ENCODE assay signal across 10 cellular contexts in the genomic region with DNA sequence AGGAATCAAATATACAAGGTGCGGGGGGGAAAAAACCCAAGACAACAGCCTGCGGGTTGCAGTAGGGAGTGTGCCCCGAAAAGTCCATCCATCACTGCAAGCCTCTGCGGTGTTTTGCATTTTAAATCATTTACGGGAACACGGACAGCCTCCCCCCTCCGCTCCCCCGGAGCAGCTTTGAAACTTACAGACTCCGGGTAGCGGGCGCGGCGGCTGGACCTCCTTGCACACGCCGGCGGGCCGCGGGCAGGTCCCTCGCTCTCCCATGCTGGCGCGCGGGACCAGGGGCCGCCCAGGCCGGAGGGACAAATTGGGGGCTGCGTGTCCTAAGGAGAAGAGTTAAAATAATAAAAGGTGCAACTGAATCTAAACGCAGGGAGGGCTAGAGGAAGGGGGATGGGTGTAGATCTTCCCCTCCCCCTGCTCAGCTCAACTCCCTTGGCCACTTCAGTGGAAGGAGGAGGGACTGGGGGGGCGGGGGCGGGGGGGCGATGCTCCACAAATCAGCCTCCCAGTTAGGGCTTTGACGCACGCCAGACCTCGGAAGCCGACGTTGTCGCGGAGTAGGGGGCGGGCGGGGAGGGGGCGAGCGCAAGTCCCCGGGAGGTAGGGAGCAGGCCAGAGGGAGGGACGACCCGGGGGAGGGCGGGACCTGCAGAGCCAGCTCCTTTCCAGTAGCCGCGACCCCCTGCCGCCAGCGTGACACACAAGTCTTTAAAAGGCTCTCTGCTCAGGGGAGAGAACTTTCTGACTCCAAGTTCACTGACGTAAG. TPM values are rescaled to one million over a fixed set of nuclear protein-coding genes. Genes with fewer than 3 reads are reported as not detected.
A peak's percentile ranks its signal among the peaks of the same experiment; 100 is the strongest.
DNase-seq lines count a peak whose midpoint lies in the region; FAIRE-seq and TF ChIP-seq lines count a peak whose summit lies in the region.
"Had no signal": no experiment of that assay in that cellular context is flagged by ENCODE, and none has a peak within 500 bp of the region (broad histone marks: within the 10 kb centered on the region; RNA-seq: fewer than 3 reads in every experiment).

A gene (minus strand): TSS at position 349 of the 772 bp plus-strand sequence. CDS start 1,090 bp downstream, outside the sequence.

- intact Hi-C loops in transverse colon (cut with DNase I; ENCODE audit: low total_unique reads): loop anchor here (10.0 kb wide), 2 partner anchors 60 to 120 kb away; no protein-coding TSS in a partner anchor

- no peaks in the 10 kb centered on the region for H4K20me1 ChIP-seq in H1 (replicated peaks in 1 of 2; ENCODE audit: control insufficient read depth in 1 of 2, insufficient read depth in 2 of 2, low read length in 2 of 2)

- TF ChIP-seq RAD21 in H1 (IDR thresholded peaks at IDR 0.05 in 1 of 2, conservative IDR thresholded peaks at IDR 0.05 in 1 of 2; ENCODE audit: low read depth in 2 of 2, low read length in 2 of 2): no peak

- H3K23ac ChIP-seq in H1 (ENCODE audit: insufficient read length): no peak within 1 kb of the TSS
- no peak within 1 kb of the TSS for H3K23ac ChIP-seq in mesenchymal stem cell (ENCODE audit: low read length in 2 of 2)

- no peak within 1 kb of the TSS for H3K4ac ChIP-seq in H1 (replicated peaks; ENCODE audit: insufficient read length, low read depth, low read length)
- no peak within 1 kb of the TSS for H3K4ac ChIP-seq in mesenchymal stem cell (ENCODE audit: low read depth in 1 of 2, low read length in 2 of 2)

- TF ChIP-seq EP300 in H1 (IDR thresholded peaks at IDR 0.05; ENCODE audit: borderline replicate concordance in 1 of 2, low read depth in 2 of 2, low read length in 2 of 2): no peak
- no peak for TF ChIP-seq EP300 in transverse colon (IDR thresholded peaks at IDR 0.05; ENCODE audit: low read depth)

- H3K27me3 ChIP-seq in H1 (replicated peaks in 1 of 4; ENCODE audit: control insufficient read depth in 3 of 4, extremely low read depth in 1 of 4, insufficient read depth in 3 of 4, low read length in 3 of 4) (peaks cover 0 to 9% (median 2%) of the 10 kb centered on the region in 4 experiments; a peak in 3 of 7 replicates), mesenchymal stem cell (ENCODE audit: control insufficient read depth in 1 of 2, insufficient read depth in 1 of 2, low read length in 2 of 2) (no peaks in the 10 kb centered on the region), transverse colon (peaks cover 12% of the 10 kb centered on the region)

- peak; percentile 49 for DNase-seq in ELR (ENCODE audit: low read depth)
- DNase-seq in NCI-H524 treated with DMSO at 0.1 percent for 48 hours (lab: John Stamatoyannopoulos, UW): peak; percentile 44
- DNase-seq in H1 (ENCODE audit: low read depth in 1 of 2, low spot score in 2 of 2): peak; percentile 53 to 75
- peak; percentile 2 for DNase-seq in mesenchymal stem cell
- peak; percentile 36 for DNase-seq in transverse colon
- DNase-seq in NCI-H128 (lab: John Stamatoyannopoulos, UW; ENCODE audit: unreplicated experiment): no peak
- no peak for DNase-seq in NCI-H1436 treated with DMSO at 0.1 percent for 48 hours (lab: John Stamatoyannopoulos, UW)
- no peak for DNase-seq in CD1c-positive myeloid dendritic cell (ENCODE audit: extremely low spot score)

- no peak within 1 kb of the TSS for H3K56ac ChIP-seq in H1 (replicated peaks; ENCODE audit: insufficient read length, low read depth, low read length)

- H2BK5ac ChIP-seq in H1 (ENCODE audit: low read depth, low read length) (no peak within 1 kb of the TSS), mesenchymal stem cell (ENCODE audit: low read depth, low read length, poor library complexity, severe bottlenecking) (peak within 1 kb of the TSS; percentile 99)

- H3K18ac ChIP-seq in H1 (ENCODE audit: extremely low read depth, low read length) (no peak within 1 kb of the TSS), mesenchymal stem cell (ENCODE audit: low read depth in 1 of 2, low read length in 2 of 2) (no peak within 1 kb of the TSS)

- CTCF ChIA-PET in H1 (lab: Charles Lee; ENCODE audit: partially characterized antibody): interaction anchor here (1.3 kb wide), 2 partner anchors 213 to 215 kb away, joined by 4 to 5 read pairs; no protein-coding TSS in a partner anchor

- peaks cover 0 to 6% (median 0%) of the 10 kb centered on the region in 4 experiments; a peak in 1 of 7 replicates for H3K4me1 ChIP-seq in H1 (replicated peaks in 1 of 4; ENCODE audit: control insufficient read depth in 3 of 4, insufficient read depth in 4 of 4, low read length in 3 of 4)
- peaks cover 4% of the 10 kb centered on the region for H3K4me1 ChIP-seq in mesenchymal stem cell (ENCODE audit: control insufficient read depth, insufficient read depth, low read depth, low read length)
- peaks cover 0 to 15% (median 5%) of the 10 kb centered on the region in 4 donors for H3K4me1 ChIP-seq in transverse colon

- H3K79me2 ChIP-seq in H1 (ENCODE audit: control insufficient read depth in 1 of 2, insufficient read depth in 2 of 2, low read length in 2 of 2): no peaks in the 10 kb centered on the region

- H3K9me3 ChIP-seq in H1 (ENCODE audit: insufficient read depth in 2 of 2, low read depth in 1 of 2, low read length in 1 of 2) (no peaks in the 10 kb centered on the region), mesenchymal stem cell (ENCODE audit: control insufficient read depth, low read length) (no peaks in the 10 kb centered on the region), transverse colon (no peaks in the 10 kb centered on the region)
- H3K9me3 ChIP-seq: neutrophil had no signal

- H2AK5ac ChIP-seq in H1 (ENCODE audit: low read depth, low read length): no peak within 1 kb of the TSS
- H2AK5ac ChIP-seq in mesenchymal stem cell (ENCODE audit: low read length, severe bottlenecking): peak within 1 kb of the TSS; percentile 69

- H3K9ac ChIP-seq in H1 (replicated peaks in 1 of 4; ENCODE audit: extremely low read depth in 1 of 4, low read depth in 3 of 4, low read length in 3 of 4) (peak within 1 kb of the TSS in 1 of 4 experiments; percentile 61; a peak in 1 of 7 replicates), mesenchymal stem cell (ENCODE audit: low read length) (peak within 1 kb of the TSS; percentile 77)

- H2BK12ac ChIP-seq in H1 (ENCODE audit: low read depth, low read length): no peak within 1 kb of the TSS
- no peak within 1 kb of the TSS for H2BK12ac ChIP-seq in mesenchymal stem cell (ENCODE audit: low read length in 2 of 2)

- TF ChIP-seq CTCF in H1 (IDR thresholded peaks at IDR 0.05; ENCODE audit: control extremely low read depth in 1 of 3, insufficient read depth in 1 of 3, low read depth in 1 of 3, low read length in 3 of 3) (no peak), transverse colon (IDR thresholded peaks at IDR 0.05) (no peak)

- no peaks in the 10 kb centered on the region for H3K23me2 ChIP-seq in H1 (ENCODE audit: low read depth, low read length)

- no peaks in the 10 kb centered on the region for H3K79me1 ChIP-seq in H1 (ENCODE audit: low read depth, low read length)
- no peaks in the 10 kb centered on the region for H3K79me1 ChIP-seq in mesenchymal stem cell (replicated peaks; ENCODE audit: low read length, poor library complexity, severe bottlenecking)

- H2BK120ac ChIP-seq in H1 (replicated peaks; ENCODE audit: low read depth, low read length) (no peak within 1 kb of the TSS), mesenchymal stem cell (ENCODE audit: low read depth, low read length) (no peak within 1 kb of the TSS)

- no peak within 1 kb of the TSS for H2BK15ac ChIP-seq in H1 (ENCODE audit: low read length)
- no peak within 1 kb of the TSS for H2BK15ac ChIP-seq in mesenchymal stem cell (ENCODE audit: low read depth, poor library complexity, severe bottlenecking)

- H2AFZ ChIP-seq in H1 (ENCODE audit: low read length) (peak within 1 kb of the TSS; percentile 59; the same call in 1 of the 2 replicates), mesenchymal stem cell (ENCODE audit: low read depth, low read length) (no peak within 1 kb of the TSS)

- H4K5ac ChIP-seq in H1 (ENCODE audit: insufficient read length, low read depth, low read length): no peak within 1 kb of the TSS

- H3K27ac ChIP-seq in H1 (ENCODE audit: low read depth, low read length) (no peak within 1 kb of the TSS), mesenchymal stem cell (ENCODE audit: low read length, poor library complexity, severe bottlenecking) (peak within 1 kb of the TSS; percentile 70), transverse colon (peak within 1 kb of the TSS; percentile 76 to 89 (median 84))
- H3K27ac ChIP-seq: neutrophil had no signal

- H3K4me3 ChIP-seq in H1 (ENCODE audit: extremely low read depth in 1 of 4, insufficient read depth in 2 of 4, low read depth in 3 of 4, low read length in 4 of 4) (peak within 1 kb of the TSS; percentile 33 to 97 (median 62)), mesenchymal stem cell (ENCODE audit: insufficient read depth in 1 of 2, low read depth in 1 of 2, low read length in 2 of 2) (peak within 1 kb of the TSS; percentile 79 to 80), transverse colon (peak within 1 kb of the TSS; percentile 38 to 55 (median 47))

- no peaks in the 10 kb centered on the region for H3K36me3 ChIP-seq in H1 (ENCODE audit: control insufficient read depth in 2 of 4, insufficient read depth in 4 of 4, low read length in 3 of 4)
- H3K36me3 ChIP-seq in mesenchymal stem cell (ENCODE audit: control insufficient read depth in 1 of 2, insufficient read depth in 2 of 2, low read depth in 1 of 2, low read length in 2 of 2): no peaks in the 10 kb centered on the region
- H3K36me3 ChIP-seq in transverse colon: no peaks in the 10 kb centered on the region
- H3K36me3 ChIP-seq: neutrophil had no signal

- H3K4me2 ChIP-seq in H1 (ENCODE audit: insufficient read depth in 1 of 2, low read depth in 2 of 2, low read length in 2 of 2): peak within 1 kb of the TSS; percentile 53 to 76
- H3K4me2 ChIP-seq in mesenchymal stem cell (ENCODE audit: low read length, poor library complexity, severe bottlenecking): peak within 1 kb of the TSS; percentile 78

- in situ Hi-C loops in transverse colon (cut with MboI; ENCODE audit: low pct_ligation_motif_present in 1 of 4, low pct_unique_long_range_greater_than_20kb in 1 of 4, low sequenced_read_pairs in 3 of 4): no loop called here

- no peak within 1 kb of the TSS for H2BK20ac ChIP-seq in H1 (ENCODE audit: low read length)

- no peak for FAIRE-seq in H1 (lab: Jason Lieb, UNC)

- no peak for TF ChIP-seq POLR2A in H1 (IDR thresholded peaks at IDR 0.05; ENCODE audit: control extremely low read depth in 1 of 2, low read depth in 2 of 2, low read length in 2 of 2)
- TF ChIP-seq POLR2A in transverse colon (IDR thresholded peaks at IDR 0.05): no peak

- POLR2A ChIA-PET in H1 (lab: Charles Lee; ENCODE audit: partially characterized antibody): interaction anchor here (0.6 kb wide), 1 partner anchor 159 kb away, joined by 3 read pairs; no protein-coding TSS in a partner anchor

- H4K8ac ChIP-seq in H1 (ENCODE audit: extremely low read depth, insufficient read depth, low read length) (no peak within 1 kb of the TSS), mesenchymal stem cell (ENCODE audit: low read length) (no peak within 1 kb of the TSS)

- H4K91ac ChIP-seq in H1 (replicated peaks; ENCODE audit: insufficient read length, low read length): no peak within 1 kb of the TSS
- no peak within 1 kb of the TSS for H4K91ac ChIP-seq in mesenchymal stem cell (ENCODE audit: low read length)

- H3K14ac ChIP-seq in H1 (ENCODE audit: insufficient read length): no peak within 1 kb of the TSS
- H3K14ac ChIP-seq in mesenchymal stem cell (ENCODE audit: low read length in 2 of 2): peak within 1 kb of the TSS; percentile 57 to 71

- WGBS in H1 (ENCODE audit: extremely low coverage in 1 of 2, insufficient coverage in 1 of 2, insufficient read length in 1 of 2, insufficient replicate concordance in 2 of 2, low coverage in 1 of 2, low lambda C conversion rate in 2 of 2, missing lambda C conversion rate in 1 of 2), 2 experiments: 1% methylated on average over 39 of the region's 49 CpGs; no CpG with 5 or more reads in 1 of the 2 experiments
- 2% methylated on average over 40 of the region's 49 CpGs for WGBS in mesenchymal stem cell
- 1 to 2% methylated on average over 4 to 38 of the region's 49 CpGs for WGBS in transverse colon (ENCODE audit: low coverage in 1 of 2), 2 donors

RNA-seq across cellular contexts. Expression of the gene that starts here (rescaled TPM):
- total RNA-seq in H1 (2021; fragmentation: NEBNext Ultra II Directional; extraction: Animal tissue kit (Norgen Biotek cat#: 25700)): 0.96 and 1.4 TPM in 2 replicates
- 0.48 and 0.78 TPM in 2 replicates for polyA plus RNA-seq in H1 (2011; rRNA removed)
- polyA plus RNA-seq in H1 (2011; cell fraction: cytosol; rRNA removed): 0.54 TPM
- polyA plus RNA-seq in H1 (2011; cell fraction: nucleus; rRNA removed): 0.57 TPM
- polyA plus RNA-seq in H1 (2012, experiment 1 of 2): 0.57 to 1.2 TPM (median 0.81 TPM) in 4 replicates
- polyA plus RNA-seq in H1 (2012, experiment 2 of 2): 0.25 TPM
- polyA plus RNA-seq in H1 (2013, experiment 1 of 2): 0.85 TPM
- 0.98 TPM for polyA plus RNA-seq in H1 (2013, experiment 2 of 2)
- polyA minus RNA-seq in H1 (2011; rRNA and poly(A)+ RNA removed): 1.1 and 1.3 TPM in 2 replicates
- 0.59 TPM for polyA minus RNA-seq in H1 (2011; cell fraction: cytosol; rRNA and poly(A)+ RNA removed)
- 1.7 TPM for polyA minus RNA-seq in H1 (2011; cell fraction: nucleus; rRNA and poly(A)+ RNA removed)
- polyA plus RNA-seq in mesenchymal stem cell (2013, experiment 1 of 2): 0.04 TPM
- 0.05 TPM for polyA plus RNA-seq in mesenchymal stem cell (2013, experiment 2 of 2)
- 10 to 100 TPM in 1 of 4 donors, 1 to 10 TPM in 3; 3.0 to 22.1 (median 3.6) TPM for total RNA-seq in transverse colon
- polyA plus RNA-seq: IgD-negative memory B cell had no signal

Comparison
In these comparisons a context has a peak if more than half of its experiments do, and no peak if none do; other contexts are left out.
1. DNase-seq: peak in ELR (single experiment), NCI-H524 treated with DMSO at 0.1 percent for 48 hours (single experiment), H1 (2 of 2), mesenchymal stem cell (single experiment) and transverse colon (single experiment); none in NCI-H128 (single experiment), NCI-H1436 treated with DMSO at 0.1 percent for 48 hours (single experiment) and CD1c-positive myeloid dendritic cell (single experiment).
2. Peak in every context shown above with its lines, with median percentiles within 50 percentile points of each other: H3K4me3 ChIP-seq.